Comparison of ENCODE assay signal across 33 cellular contexts in genomic region chr21:29684106-29684505, GRCh38.
"Had no signal": no experiment of that assay in that cellular context is flagged by ENCODE, and none has a peak within 500 bp of the region (broad histone marks: within the 10 kb centered on the region; RNA-seq: fewer than 3 reads in every experiment).

No MANE protein-coding gene starts in this region.

- H3K27ac ChIP-seq: adrenal gland, ascending aorta, body of pancreas, brain microvascular endothelial cell, breast epithelium, cardiac muscle cell had no signal

- FAIRE-seq: astrocyte, bronchial epithelial cell had no signal

- H3K36me3 ChIP-seq: adrenal gland, ascending aorta, brain microvascular endothelial cell, breast epithelium, cardiac muscle cell had no signal

- H3K27me3 ChIP-seq: adrenal gland, ascending aorta, body of pancreas, brain microvascular endothelial cell, breast epithelium, cardiac muscle cell had no signal

- H3K9me3 ChIP-seq: adrenal gland, ascending aorta, body of pancreas, breast epithelium had no signal

- DNase-seq: activated effector memory CD4-positive, alpha-beta T cell treated with anti-CD3 and anti-CD28 coated beads, Interleukin-2, amount 50 U/mL, for 16 hours; activated effector memory CD4-positive, alpha-beta T cell treated with Interleukin-2 at 50 U/mL for 16 hours; activated gamma-delta T cell; activated gamma-delta T cell treated with Interleukin-2 at 50 U/mL for 16 hours; activated naive CD4-positive, alpha-beta T cell; activated naive CD4-positive, alpha-beta T cell treated with anti-CD3 and anti-CD28 coated beads for 36 hours; activated naive CD4-positive, alpha-beta T cell treated with anti-CD3 and anti-CD28 coated beads, Interleukin-2, amount 10 ng/mL, durations not matched to agents 7 days and 5 days; activated naive CD4-positive, alpha-beta T cell treated with anti-CD3 and anti-CD28 coated beads, Interleukin-2, amount 50 U/mL, for 16 hours; activated naive CD4-positive, alpha-beta T cell treated with Interleukin-2 at 50 U/mL for 16 hours; activated naive CD8-positive, alpha-beta T cell treated with anti-CD3 and anti-CD28 coated beads for 36 hours; activated naive CD8-positive, alpha-beta T cell treated with anti-CD3 and anti-CD28 coated beads, Interleukin-2, amount 10 ng/mL, durations not matched to agents 7 days and 5 days; activated naive CD8-positive, alpha-beta T cell treated with anti-CD3 and anti-CD28 coated beads, Interleukin-2, amount 50 U/mL, for 24 hours; activated T-cell treated with anti-CD3 and anti-CD28 coated beads, Interleukin-2, amount 50 U/mL, for 24 hours; activated T-cell treated with anti-CD3 and anti-CD28 coated beads, Interleukin-2, amount 50 U/mL, for 4 hours; activated T-cell treated with anti-CD3 and anti-CD28 coated beads, Interleukin-2, amount 50 U/mL, for 48 hours; activated T-cell treated with anti-CD3 and anti-CD28 coated beads, Interleukin-2, amount 50 U/mL, for 72 hours; adrenal gland; amniotic stem cell; amygdala; anterior cingulate cortex; aorta; body of pancreas; brain microvascular endothelial cell; caudate nucleus; central memory CD4-positive, alpha-beta T cell; cerebellar nuclear complex had no signal

- ATAC-seq: activated naive CD4-positive, alpha-beta T cell treated with anti-CD3 and anti-CD28 coated beads, Interleukin-2, amount 50 U/mL, for 72 hours; activated naive CD8-positive, alpha-beta T cell treated with anti-CD3 and anti-CD28 coated beads, Interleukin-2, amount 50 U/mL, for 24 hours; activated T-cell treated with anti-CD3 and anti-CD28 coated beads, Interleukin-2, amount 50 U/mL, for 4 hours; activated T-cell treated with anti-CD3 and anti-CD28 coated beads, Interleukin-2, amount 50 U/mL, for 72 hours; activated T-helper 17 cell treated with anti-CD3 and anti-CD28 coated beads, Interleukin-2, amount 50 U/mL, for 72 hours; body of pancreas had no signal

- H3K4me1 ChIP-seq: adrenal gland, ascending aorta, body of pancreas, breast epithelium had no signal

- H3K4me3 ChIP-seq: adrenal gland, ascending aorta, body of pancreas, breast epithelium, cardiac muscle cell had no signal
